11 cellular contexts compared by ENCODE assay signal in genomic region chr3:57706462-57706861, GRCh38. TPM values are rescaled to one million over a fixed set of nuclear protein-coding genes. Genes with fewer than 3 reads are reported as not detected.
DNase-seq lines count a peak whose midpoint lies in the region; ATAC-seq and TF ChIP-seq lines count a peak whose summit lies in the region.
"Had no signal": no experiment of that assay in that cellular context is flagged by ENCODE, and none has a peak within 500 bp of the region (broad histone marks: within the 10 kb centered on the region; RNA-seq: fewer than 3 reads in every experiment).

No MANE protein-coding gene starts in this region.

- H3K36me3 ChIP-seq in GM23338 (ENCODE audit: insufficient read depth) = no peaks in the 10 kb centered on the region
- H3K36me3 ChIP-seq in right atrium auricular region = no peaks in the 10 kb centered on the region

- H3K4me2 ChIP-seq in GM23338 = no peak overlapping the region

- TF ChIP-seq CTCF in GM23338 (conservative IDR thresholded peaks at IDR 0.05; ENCODE audit: low read depth in 2 of 2) (no peak), epithelial cell of proximal tubule (conservative IDR thresholded peaks at IDR 0.05; ENCODE audit: low read depth, low read length) (no peak), right atrium auricular region (IDR thresholded peaks at IDR 0.05) (no peak)

- H3K4me1 ChIP-seq in GM23338 (ENCODE audit: insufficient read depth) (no peaks in the 10 kb centered on the region; the same call in 1 of the 2 replicates), right atrium auricular region (no peaks in the 10 kb centered on the region)

- DNase-seq in GM23338 (ENCODE audit: low spot score) = no peak
- peak; percentile 66 for DNase-seq in OCI-M1 (lab: John Stamatoyannopoulos, UW)
- DNase-seq in epithelial cell of proximal tubule (ENCODE audit: low read depth) = peak; percentile 73
- DNase-seq in pulmonary artery endothelial cell (ENCODE audit: low read depth, low spot score) = peak; percentile 15
- DNase-seq in right atrium auricular region (ENCODE audit: low spot score) = no peak
- no peak for DNase-seq in NCI-H524 treated with DMSO at 0.1 percent for 48 hours (lab: John Stamatoyannopoulos, UW)
- DNase-seq: NCI-H69; stimulated activated CD4-positive, alpha-beta T cell treated with anti-CD3 and anti-CD28 coated beads, Interleukin-4, amount 100 ng/mL, for 1 hour; T-helper 2 cell had no signal

- H3K9me3 ChIP-seq in right atrium auricular region = no peaks in the 10 kb centered on the region

- H3K9me3 Mint-ChIP-seq in GM23338 = peaks cover 11% of the 10 kb centered on the region

- H3K27me3 ChIP-seq in GM23338 (ENCODE audit: insufficient read depth) (no peaks in the 10 kb centered on the region), right atrium auricular region (no peaks in the 10 kb centered on the region)

- H2AFZ ChIP-seq in GM23338 = peak overlapping the region; percentile 59; the same call in 1 of the 2 replicates

- no peaks in the 10 kb centered on the region for H3F3A ChIP-seq in GM23338 (replicated peaks; ENCODE audit: low read depth)

- H4K20me1 ChIP-seq in GM23338 (replicated peaks; ENCODE audit: insufficient read depth) = no peaks in the 10 kb centered on the region

- no peak overlapping the region for H3K4me3 Mint-ChIP-seq in GM23338

- H3K27ac ChIP-seq in GM23338 (ENCODE audit: low read depth) (no peak overlapping the region), right atrium auricular region (no peak overlapping the region)

- peaks cover 7% of the 10 kb centered on the region; the same call in 1 of the 3 replicates for H3K36me3 Mint-ChIP-seq in GM23338 (ENCODE audit: low read depth)

- H3K27me3 Mint-ChIP-seq in GM23338 (ENCODE audit: insufficient read depth, low read depth, poor library complexity) = no peaks in the 10 kb centered on the region

- no peak overlapping the region for H3K27ac Mint-ChIP-seq in GM23338

- H3K9me2 ChIP-seq in GM23338 (ENCODE audit: insufficient read depth) = no peaks in the 10 kb centered on the region

- H3K4me3 ChIP-seq in GM23338 (no peak overlapping the region), epithelial cell of proximal tubule (ENCODE audit: low read depth, low read length) (no peak overlapping the region), right atrium auricular region (no peak overlapping the region)

- ATAC-seq in GM23338 (no peak), GM19351 (IDR thresholded peaks at IDR 0.05; ENCODE audit: unreplicated experiment) (no peak), HG02970 (IDR thresholded peaks at IDR 0.05; ENCODE audit: low FRiP score, unreplicated experiment) (no peak)

- H3K4me1 Mint-ChIP-seq in GM23338 = no peaks in the 10 kb centered on the region

- no peaks in the 10 kb centered on the region for H3K79me2 ChIP-seq in GM23338 (replicated peaks; ENCODE audit: insufficient read depth)

TF ChIP-seq in GM23338, 12 proteins besides CTCF, POLR2A, EP300 and RAD21 (continues in another document):
- TF ChIP-seq ETS1 (IDR thresholded peaks at IDR 0.05) (no peak), NANOG (IDR thresholded peaks at IDR 0.05; ENCODE audit: borderline replicate concordance) (no peak), JUNB (IDR thresholded peaks at IDR 0.05; ENCODE audit: unreplicated experiment) (no peak), ZNF331 (CRISPR knock-in tag; IDR thresholded peaks at IDR 0.05; ENCODE audit: low read depth) (no peak), EZH2phosphoT487 (IDR thresholded peaks at IDR 0.05; ENCODE audit: unreplicated experiment) (no peak), EZH2 (IDR thresholded peaks at IDR 0.05; ENCODE audit: low read depth, unreplicated experiment) (no peak), ZNF114 (CRISPR knock-in tag; IDR thresholded peaks at IDR 0.05) (no peak), CREB1 (CRISPR knock-in tag; IDR thresholded peaks at IDR 0.05; ENCODE audit: low read depth) (no peak)
- TF ChIP-seq, protein P1, sequence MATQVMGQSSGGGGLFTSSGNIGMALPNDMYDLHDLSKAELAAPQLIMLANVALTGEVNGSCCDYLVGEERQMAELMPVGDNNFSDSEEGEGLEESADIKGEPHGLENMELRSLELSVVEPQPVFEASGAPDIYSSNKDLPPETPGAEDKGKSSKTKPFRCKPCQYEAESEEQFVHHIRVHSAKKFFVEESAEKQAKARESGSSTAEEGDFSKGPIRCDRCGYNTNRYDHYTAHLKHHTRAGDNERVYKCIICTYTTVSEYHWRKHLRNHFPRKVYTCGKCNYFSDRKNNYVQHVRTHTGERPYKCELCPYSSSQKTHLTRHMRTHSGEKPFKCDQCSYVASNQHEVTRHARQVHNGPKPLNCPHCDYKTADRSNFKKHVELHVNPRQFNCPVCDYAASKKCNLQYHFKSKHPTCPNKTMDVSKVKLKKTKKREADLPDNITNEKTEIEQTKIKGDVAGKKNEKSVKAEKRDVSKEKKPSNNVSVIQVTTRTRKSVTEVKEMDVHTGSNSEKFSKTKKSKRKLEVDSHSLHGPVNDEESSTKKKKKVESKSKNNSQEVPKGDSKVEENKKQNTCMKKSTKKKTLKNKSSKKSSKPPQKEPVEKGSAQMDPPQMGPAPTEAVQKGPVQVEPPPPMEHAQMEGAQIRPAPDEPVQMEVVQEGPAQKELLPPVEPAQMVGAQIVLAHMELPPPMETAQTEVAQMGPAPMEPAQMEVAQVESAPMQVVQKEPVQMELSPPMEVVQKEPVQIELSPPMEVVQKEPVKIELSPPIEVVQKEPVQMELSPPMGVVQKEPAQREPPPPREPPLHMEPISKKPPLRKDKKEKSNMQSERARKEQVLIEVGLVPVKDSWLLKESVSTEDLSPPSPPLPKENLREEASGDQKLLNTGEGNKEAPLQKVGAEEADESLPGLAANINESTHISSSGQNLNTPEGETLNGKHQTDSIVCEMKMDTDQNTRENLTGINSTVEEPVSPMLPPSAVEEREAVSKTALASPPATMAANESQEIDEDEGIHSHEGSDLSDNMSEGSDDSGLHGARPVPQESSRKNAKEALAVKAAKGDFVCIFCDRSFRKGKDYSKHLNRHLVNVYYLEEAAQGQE (IDR thresholded peaks at IDR 0.05; ENCODE audit: unreplicated experiment) = no peak

RNA-seq across cellular contexts. Expression of gene DENND6A, which starts 13.6 kb away (rescaled TPM):
- total RNA-seq in GM23338 (2014; rRNA removed; shearing (Covaris generic)) = 17.5 and 40.6 TPM in 2 replicates
- 4.0 and 7.5 TPM in 2 replicates for polyA plus RNA-seq in GM23338 (2016; fragmentation: Nextera tagmentation; extraction: Ambion mirVana)
- 11.4 and 26.9 TPM in 2 replicates for total RNA-seq in epithelial cell of proximal tubule
- total RNA-seq in pulmonary artery endothelial cell = 17.5 and 23.6 TPM in 2 replicates
- 10 to 100 TPM; 12.7 to 13.3 TPM for total RNA-seq in right atrium auricular region

RNA-seq across cellular contexts. Expression of gene SLMAP, which starts 49.6 kb away (rescaled TPM):
- total RNA-seq in GM23338 (2014; rRNA removed; shearing (Covaris generic)) = 61.2 and 73.0 TPM in 2 replicates
- 27.3 and 32.1 TPM in 2 replicates for polyA plus RNA-seq in GM23338 (2016; fragmentation: Nextera tagmentation; extraction: Ambion mirVana)
- total RNA-seq in epithelial cell of proximal tubule (53.5 and 55.1 TPM in 2 replicates), pulmonary artery endothelial cell (38.1 and 43.0 TPM in 2 replicates), right atrium auricular region (100 to 1,000 TPM; 220 to 256 TPM)

Comparison
In these comparisons a context has a peak if more than half of its experiments do, and no peak if none do; other contexts are left out.
1. DNase-seq: peak in OCI-M1 (single experiment), epithelial cell of proximal tubule (single experiment) and pulmonary artery endothelial cell (single experiment); none in GM23338 (single experiment), right atrium auricular region (single experiment) and NCI-H524 treated with DMSO at 0.1 percent for 48 hours (single experiment).